1 cellular context compared by ENCODE assay signal in genomic region chr10:34656676-34657075, GRCh38.
TF ChIP-seq lines count a peak whose summit lies in the region.

No MANE protein-coding gene starts in this region.

TF ChIP-seq in GM23338, 12 proteins besides CTCF, POLR2A, EP300 and RAD21 (continued from another document):
- TF ChIP-seq REST (IDR thresholded peaks at IDR 0.05; ENCODE audit: unreplicated experiment): no peak
- TF ChIP-seq ETS1 (IDR thresholded peaks at IDR 0.05): no peak
TF ChIP-seq in GM23338: peak in this region for 0.
